In the genomic region with DNA sequence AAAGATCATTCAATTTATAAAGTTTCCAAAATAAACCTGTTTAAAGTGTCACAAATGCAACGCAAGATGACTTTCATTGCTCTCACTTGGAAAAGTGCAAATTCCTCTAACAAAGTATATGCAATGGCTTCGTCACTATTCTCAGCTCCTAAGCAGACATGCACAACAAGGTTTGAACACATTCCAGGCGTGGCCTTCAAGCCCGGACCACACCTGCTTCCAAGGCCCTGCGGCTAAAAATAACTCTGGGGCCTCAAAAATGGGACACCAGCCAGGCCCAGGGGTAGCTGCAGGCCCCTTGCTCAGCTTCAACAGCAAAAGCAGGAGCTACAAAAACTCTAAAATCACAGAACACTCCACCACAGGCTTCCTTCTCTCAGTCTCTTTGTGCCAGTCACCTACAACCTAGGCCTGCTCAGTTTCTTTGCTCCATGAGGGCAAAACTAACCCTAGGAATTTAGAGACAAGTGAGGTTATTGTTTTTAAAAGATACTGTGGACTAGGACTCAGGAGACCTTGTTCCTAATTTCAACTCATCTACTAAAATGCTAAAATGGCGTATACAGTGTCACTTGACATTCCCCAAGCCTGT, we compare ENCODE assay signal across 9 cellular contexts. TPM values are rescaled to one million over a fixed set of nuclear protein-coding genes. Genes with fewer than 3 reads are reported as not detected.
DNase-seq lines count a peak whose midpoint lies in the region; ATAC-seq and TF ChIP-seq lines count a peak whose summit lies in the region.
"Had no signal": no experiment of that assay in that cellular context is flagged by ENCODE, and none has a peak within 500 bp of the region (broad histone marks: within the 10 kb centered on the region; RNA-seq: fewer than 3 reads in every experiment).

No MANE protein-coding gene starts in this region.

- CTCF ChIA-PET in activated CD4-positive, alpha-beta T cell treated with anti-CD3 and anti-CD28 coated beads for 36 hours (lab: Charles Lee) = interaction anchor here (0.7 to 1.3 kb wide), 3 partner anchors 12 to 157 kb away, joined by 3 to 4 read pairs (median 3); no protein-coding TSS in a partner anchor
- CTCF ChIA-PET in activated CD4-positive, alpha-beta T cell treated with anti-CD3 and anti-CD28 coated beads, Interleukin-2, amount 10 ng/mL, durations not matched to agents 7 days and 5 days (lab: Charles Lee) = interaction anchor here (0.6 kb wide), 1 partner anchor 148 kb away, joined by 4 read pairs; no protein-coding TSS in a partner anchor

- in situ Hi-C loops in brain microvascular endothelial cell (cut with HindIII; ENCODE audit: low pct_ligation_motif_present, low sequenced_read_pairs) = no loop called here

- peak overlapping the region; percentile 61 for H3K27ac Mint-ChIP-seq in activated CD4-positive, alpha-beta T cell treated with anti-CD3 and anti-CD28 coated beads for 36 hours
- H3K27ac Mint-ChIP-seq in activated CD4-positive, alpha-beta T cell treated with anti-CD3 and anti-CD28 coated beads, Interleukin-2, amount 10 ng/mL, durations not matched to agents 7 days and 5 days = no peak overlapping the region
- H3K27ac Mint-ChIP-seq: B cell had no signal

- H3K4me1 Mint-ChIP-seq in activated CD4-positive, alpha-beta T cell treated with anti-CD3 and anti-CD28 coated beads for 36 hours = peaks cover 47% of the 10 kb centered on the region
- H3K4me1 Mint-ChIP-seq in activated CD4-positive, alpha-beta T cell treated with anti-CD3 and anti-CD28 coated beads, Interleukin-2, amount 10 ng/mL, durations not matched to agents 7 days and 5 days = peaks cover 35% of the 10 kb centered on the region

- DNase-seq in activated CD4-positive, alpha-beta T cell treated with anti-CD3 and anti-CD28 coated beads for 36 hours = no peak
- DNase-seq in activated CD4-positive, alpha-beta T cell treated with anti-CD3 and anti-CD28 coated beads, Interleukin-2, amount 10 ng/mL, durations not matched to agents 7 days and 5 days = no peak
- DNase-seq in adrenal gland (peak; percentile 65 to 86 (median 80)), kidney tubule cell (ENCODE audit: low spot score) (peak; percentile 60), thyroid gland (peak; percentile 90 to 91), SKM-1 (lab: John Stamatoyannopoulos, UW; ENCODE audit: unreplicated experiment) (no peak), brain microvascular endothelial cell (no peak)

- POLR2A ChIA-PET in activated CD4-positive, alpha-beta T cell treated with anti-CD3 and anti-CD28 coated beads for 36 hours (lab: Charles Lee) = interaction anchor here (0.7 kb wide), 2 partner anchors 28 to 1892 kb away, joined by 3 to 7 read pairs; no protein-coding TSS in a partner anchor
- POLR2A ChIA-PET in activated CD4-positive, alpha-beta T cell treated with anti-CD3 and anti-CD28 coated beads, Interleukin-2, amount 10 ng/mL, durations not matched to agents 7 days and 5 days (lab: Charles Lee) = no interaction called here

- H3K36me3 Mint-ChIP-seq in activated CD4-positive, alpha-beta T cell treated with anti-CD3 and anti-CD28 coated beads for 36 hours (ENCODE audit: low read depth) = peaks cover 18% of the 10 kb centered on the region
- peaks cover 12% of the 10 kb centered on the region for H3K36me3 Mint-ChIP-seq in activated CD4-positive, alpha-beta T cell treated with anti-CD3 and anti-CD28 coated beads, Interleukin-2, amount 10 ng/mL, durations not matched to agents 7 days and 5 days (ENCODE audit: low read depth)

- no peaks in the 10 kb centered on the region for H3K9me3 Mint-ChIP-seq in activated CD4-positive, alpha-beta T cell treated with anti-CD3 and anti-CD28 coated beads for 36 hours (ENCODE audit: low read depth)
- peaks cover 4% of the 10 kb centered on the region for H3K9me3 Mint-ChIP-seq in activated CD4-positive, alpha-beta T cell treated with anti-CD3 and anti-CD28 coated beads, Interleukin-2, amount 10 ng/mL, durations not matched to agents 7 days and 5 days

- peak overlapping the region; percentile 52 to 85 (median 81) for H3K27ac ChIP-seq in adrenal gland
- H3K27ac ChIP-seq in thyroid gland = peak overlapping the region; percentile 68 to 78 (median 69)
- H3K27ac ChIP-seq in brain microvascular endothelial cell = no peak overlapping the region

- H3K9me3 ChIP-seq in adrenal gland (replicated peaks in 1 of 3) (no peaks in the 10 kb centered on the region), thyroid gland (no peaks in the 10 kb centered on the region)

- H3K4me1 ChIP-seq in adrenal gland (replicated peaks in 1 of 2) = peaks cover 32 to 68% of the 10 kb centered on the region in 2 donors
- peaks cover 26 to 35% of the 10 kb centered on the region in 2 donors for H3K4me1 ChIP-seq in thyroid gland

- H3K27me3 ChIP-seq in adrenal gland (no peaks in the 10 kb centered on the region), thyroid gland (no peaks in the 10 kb centered on the region), brain microvascular endothelial cell (replicated peaks) (no peaks in the 10 kb centered on the region)

- ATAC-seq in activated CD4-positive, alpha-beta T cell treated with anti-CD3 and anti-CD28 coated beads for 36 hours = no peak
- ATAC-seq in HG03135 (IDR thresholded peaks at IDR 0.05; ENCODE audit: unreplicated experiment) = no peak

- TF ChIP-seq POLR2A in adrenal gland (IDR thresholded peaks at IDR 0.05) (peak in 1 of 2 donors; percentile 8), thyroid gland (IDR thresholded peaks at IDR 0.05) (no peak)

- no peaks in the 10 kb centered on the region for H3K36me3 ChIP-seq in adrenal gland (replicated peaks in 1 of 2)
- H3K36me3 ChIP-seq in thyroid gland = no peaks in the 10 kb centered on the region
- no peaks in the 10 kb centered on the region for H3K36me3 ChIP-seq in brain microvascular endothelial cell (replicated peaks)

- 34 to 45% (median 41%) methylated on average over 6 of the region's 6 CpGs for WGBS in adrenal gland, 4 donors
- 29 to 43% methylated on average over 6 of the region's 6 CpGs for WGBS in thyroid gland, 2 donors

- no peaks in the 10 kb centered on the region for H3K27me3 Mint-ChIP-seq in activated CD4-positive, alpha-beta T cell treated with anti-CD3 and anti-CD28 coated beads for 36 hours
- H3K27me3 Mint-ChIP-seq in activated CD4-positive, alpha-beta T cell treated with anti-CD3 and anti-CD28 coated beads, Interleukin-2, amount 10 ng/mL, durations not matched to agents 7 days and 5 days = no peaks in the 10 kb centered on the region
- H3K27me3 Mint-ChIP-seq: B cell had no signal

- H3K4me3 ChIP-seq in adrenal gland = no peak overlapping the region
- H3K4me3 ChIP-seq in thyroid gland (replicated peaks in 1 of 3) = no peak overlapping the region
- no peak overlapping the region for H3K4me3 ChIP-seq in brain microvascular endothelial cell (ENCODE audit: low read depth, low read length)

- TF ChIP-seq CTCF in adrenal gland (IDR thresholded peaks at IDR 0.05) (no peak), thyroid gland (IDR thresholded peaks at IDR 0.05) (no peak), brain microvascular endothelial cell (IDR thresholded peaks at IDR 0.05; ENCODE audit: low read depth, low read length, missing control alignments) (no peak)

- H3K4me3 Mint-ChIP-seq in activated CD4-positive, alpha-beta T cell treated with anti-CD3 and anti-CD28 coated beads for 36 hours = no peak overlapping the region
- no peak overlapping the region for H3K4me3 Mint-ChIP-seq in activated CD4-positive, alpha-beta T cell treated with anti-CD3 and anti-CD28 coated beads, Interleukin-2, amount 10 ng/mL, durations not matched to agents 7 days and 5 days
- H3K4me3 Mint-ChIP-seq: B cell had no signal

- intact Hi-C loops in activated CD4-positive, alpha-beta T cell treated with anti-CD3 and anti-CD28 coated beads for 36 hours (cut with DNase I, micrococcal nuclease) = no loop called here
- intact Hi-C loops in adrenal gland (cut with DNase I) (no loop called here), thyroid gland (cut with DNase I) (no loop called here)

RNA-seq across cellular contexts. Expression of a gene that starts 29.3 kb away (rescaled TPM):
- 10 to 100 TPM; 39.3 to 40.4 TPM for total RNA-seq in activated CD4-positive, alpha-beta T cell treated with anti-CD3 and anti-CD28 coated beads for 36 hours
- total RNA-seq in activated CD4-positive, alpha-beta T cell treated with anti-CD3 and anti-CD28 coated beads, Interleukin-2, amount 10 ng/mL, durations not matched to agents 7 days and 5 days = 10 to 100 TPM; 33.6 to 35.9 TPM
- total RNA-seq in adrenal gland = 100 to 1,000 TPM in 5 of 8 donors, 10 to 100 TPM in 3; 36.4 to 374 (median 118) TPM
- 100 to 1,000 TPM in 1 of 3 donors, 10 to 100 TPM in 2; 24.5 to 108 (median 32.2) TPM for polyA plus RNA-seq in adrenal gland
- total RNA-seq in thyroid gland = 10 to 100 TPM; 24.2 to 34.5 (median 26.4) TPM

Comparison
In these comparisons a context has a peak if more than half of its experiments do, and no peak if none do; other contexts are left out.
1. DNase-seq: peak in adrenal gland (7 of 7), kidney tubule cell (single experiment) and thyroid gland (2 of 2); none in activated CD4-positive, alpha-beta T cell treated with anti-CD3 and anti-CD28 coated beads for 36 hours (single experiment), activated CD4-positive, alpha-beta T cell treated with anti-CD3 and anti-CD28 coated beads, Interleukin-2, amount 10 ng/mL, durations not matched to agents 7 days and 5 days (single experiment), SKM-1 (single experiment) and brain microvascular endothelial cell (single experiment).